Comparison of ENCODE assay signal across 19 cellular contexts in the genomic region with DNA sequence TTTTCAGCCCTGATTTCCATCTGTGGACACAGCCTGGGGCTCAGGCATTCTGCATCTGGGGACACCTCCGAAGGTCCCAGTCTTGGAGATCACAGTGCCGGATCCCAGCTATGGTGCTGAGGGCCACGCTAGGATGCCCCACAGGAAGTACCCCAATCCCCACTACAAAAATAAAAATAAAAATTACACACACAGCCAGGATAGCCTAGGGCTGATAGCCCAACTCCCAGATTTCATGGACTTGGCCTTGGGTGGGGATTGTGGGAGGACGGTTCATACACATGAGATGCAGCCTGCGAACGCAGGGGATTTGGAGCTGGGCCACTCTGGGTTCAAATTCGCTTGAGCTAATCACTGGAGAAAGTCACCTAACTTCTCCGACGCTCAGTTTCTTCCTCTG.
"Had no signal": no experiment of that assay in that cellular context is flagged by ENCODE, and none has a peak within 500 bp of the region (broad histone marks: within the 10 kb centered on the region; RNA-seq: fewer than 3 reads in every experiment).

No MANE protein-coding gene starts in this region.

- H3K79me2 ChIP-seq: hepatocyte had no signal

- H3K27me3 ChIP-seq: pancreas, right lobe of liver, uterus had no signal

- DNase-seq: heart right ventricle; left ventricle myocardium inferior; midbrain; mucosa of descending colon; naive thymus-derived CD4-positive, alpha-beta T cell; pancreas; psoas muscle; small intestine; spleen; stimulated activated CD4-positive, alpha-beta T cell treated with anti-CD3 and anti-CD28 coated beads, Interleukin-4, amount 100 ng/mL, for 24 hours; stimulated activated naive CD4-positive, alpha-beta T cell; substantia nigra; uterus had no signal

- H3K4me2 ChIP-seq: hepatocyte had no signal

- ATAC-seq: heart right ventricle; mucosa of descending colon; natural killer cell treated with Interleukin-12 subunit alpha and Interleukin-12 subunit beta and Interleukin-15 and Interleukin-18, amount 100 ng/mL, for 72 hours; pancreas; psoas muscle; right lobe of liver; stimulated activated effector memory CD8-positive, alpha-beta T cell treated with anti-CD3 and anti-CD28 coated beads, Interleukin-12 subunit alpha, Interleukin-12 subunit beta, amount 100 ng/mL, for 72 hours had no signal

- H3K4me3 ChIP-seq: heart right ventricle, hepatocyte, left ventricle myocardium inferior, lung, mucosa of descending colon, pancreas, psoas muscle, right lobe of liver, spleen, tibial nerve, uterus had no signal

- H2AFZ ChIP-seq: hepatocyte had no signal

- H3K27ac ChIP-seq: heart right ventricle, hepatocyte, left ventricle myocardium inferior, pancreas, psoas muscle, right lobe of liver, spleen, tibial nerve, uterus had no signal

- H3K36me3 ChIP-seq: heart right ventricle, left ventricle myocardium inferior, pancreas, right lobe of liver, spleen, tibial nerve, uterus had no signal

- H3K4me1 ChIP-seq: heart right ventricle, left ventricle myocardium inferior, pancreas, psoas muscle, right lobe of liver, spleen, tibial nerve, uterus had no signal

- H3K9me3 ChIP-seq: mucosa of descending colon, pancreas, right lobe of liver, uterus had no signal
